ENCODE assay signal across 1 cellular context in the genomic region with DNA sequence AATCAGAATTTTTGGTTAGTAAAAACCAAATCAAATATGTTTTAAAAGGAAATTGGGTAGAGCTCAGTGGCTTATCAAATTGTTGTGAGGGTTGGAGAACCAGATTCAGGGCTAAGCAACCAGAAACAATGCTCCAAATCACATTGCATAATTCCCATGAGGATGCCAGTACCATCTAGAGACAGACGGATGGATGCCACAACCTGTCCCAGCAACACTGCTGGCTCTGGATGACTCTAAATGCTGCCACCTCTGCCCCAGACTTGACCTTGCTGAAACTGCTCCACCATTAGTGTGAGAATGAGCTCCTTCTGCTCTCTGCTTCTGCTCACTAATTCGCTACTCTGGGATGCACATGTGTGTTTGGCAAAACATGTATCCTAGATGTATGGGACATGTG.
TF ChIP-seq lines count a peak whose summit lies in the region.

No MANE protein-coding gene starts in this region.

TF ChIP-seq in IMR-90, 13 proteins besides CTCF, POLR2A, EP300 and RAD21:
- TF ChIP-seq MAFK (IDR thresholded peaks at IDR 0.05; ENCODE audit: low read depth, low read length) (no peak), FOS (IDR thresholded peaks at IDR 0.05; ENCODE audit: low read depth, low read length) (no peak), SMC3 (IDR thresholded peaks at IDR 0.05; ENCODE audit: low read depth, low read length) (no peak), NFE2L2 (IDR thresholded peaks at IDR 0.05; ENCODE audit: low read depth, low read length) (no peak), BHLHE40 (IDR thresholded peaks at IDR 0.05; ENCODE audit: low read depth, low read length) (no peak), CHD1 (IDR thresholded peaks at IDR 0.05; ENCODE audit: low read depth, low read length) (no peak), RFX5 (IDR thresholded peaks at IDR 0.05; ENCODE audit: low read depth, low read length) (no peak), MAZ (IDR thresholded peaks at IDR 0.05; ENCODE audit: borderline replicate concordance, low read depth, low read length) (no peak), RCOR1 (IDR thresholded peaks at IDR 0.05; ENCODE audit: insufficient replicate concordance, low read length) (no peak), CEBPB (IDR thresholded peaks at IDR 0.05; ENCODE audit: low read depth, low read length) (no peak), MXI1 (IDR thresholded peaks at IDR 0.05; ENCODE audit: borderline replicate concordance, low read depth, low read length) (no peak)
- TF ChIP-seq, protein P1, sequence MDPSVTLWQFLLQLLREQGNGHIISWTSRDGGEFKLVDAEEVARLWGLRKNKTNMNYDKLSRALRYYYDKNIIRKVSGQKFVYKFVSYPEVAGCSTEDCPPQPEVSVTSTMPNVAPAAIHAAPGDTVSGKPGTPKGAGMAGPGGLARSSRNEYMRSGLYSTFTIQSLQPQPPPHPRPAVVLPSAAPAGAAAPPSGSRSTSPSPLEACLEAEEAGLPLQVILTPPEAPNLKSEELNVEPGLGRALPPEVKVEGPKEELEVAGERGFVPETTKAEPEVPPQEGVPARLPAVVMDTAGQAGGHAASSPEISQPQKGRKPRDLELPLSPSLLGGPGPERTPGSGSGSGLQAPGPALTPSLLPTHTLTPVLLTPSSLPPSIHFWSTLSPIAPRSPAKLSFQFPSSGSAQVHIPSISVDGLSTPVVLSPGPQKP (IDR thresholded peaks at IDR 0.05; ENCODE audit: borderline replicate concordance, low read depth, low read length) = no peak
- TF ChIP-seq, protein P2, sequence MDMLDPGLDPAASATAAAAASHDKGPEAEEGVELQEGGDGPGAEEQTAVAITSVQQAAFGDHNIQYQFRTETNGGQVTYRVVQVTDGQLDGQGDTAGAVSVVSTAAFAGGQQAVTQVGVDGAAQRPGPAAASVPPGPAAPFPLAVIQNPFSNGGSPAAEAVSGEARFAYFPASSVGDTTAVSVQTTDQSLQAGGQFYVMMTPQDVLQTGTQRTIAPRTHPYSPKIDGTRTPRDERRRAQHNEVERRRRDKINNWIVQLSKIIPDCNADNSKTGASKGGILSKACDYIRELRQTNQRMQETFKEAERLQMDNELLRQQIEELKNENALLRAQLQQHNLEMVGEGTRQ (IDR thresholded peaks at IDR 0.05; ENCODE audit: low read depth, low read length) = no peak
